ENCODE assay signal across 12 cellular contexts in the genomic region with DNA sequence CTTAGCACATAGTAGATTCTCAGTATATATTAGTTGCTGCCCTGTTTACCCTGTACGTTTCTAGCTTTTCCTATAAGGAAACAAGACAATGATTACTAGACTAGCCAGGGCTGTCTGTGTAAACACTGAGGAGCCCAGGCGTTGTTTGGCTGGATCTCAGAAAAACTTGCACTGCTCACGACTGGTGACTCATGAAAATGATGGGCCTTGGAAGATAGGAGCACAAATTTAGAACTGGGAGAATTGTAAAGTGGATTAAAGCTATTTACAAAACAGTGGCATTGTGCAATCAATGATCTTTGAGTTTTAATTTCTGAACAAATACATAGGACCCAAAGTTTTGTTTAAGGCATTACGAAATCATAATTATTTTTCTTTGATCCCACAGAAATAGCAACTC.
DNase-seq lines count a peak whose midpoint lies in the region; ATAC-seq, FAIRE-seq and TF ChIP-seq lines count a peak whose summit lies in the region.
"Had no signal": no experiment of that assay in that cellular context is flagged by ENCODE, and none has a peak within 500 bp of the region (broad histone marks: within the 10 kb centered on the region; RNA-seq: fewer than 3 reads in every experiment).

No MANE protein-coding gene starts in this region.

- POLR2A ChIA-PET in Caco-2 (lab: Charles Lee): no interaction called here

- no peak for TF ChIP-seq CTCF in Caco-2 (IDR thresholded peaks at IDR 0.05; ENCODE audit: insufficient read depth in 1 of 2, low read depth in 1 of 2, low read length in 1 of 2, severe bottlenecking in 1 of 2, unreplicated experiment in 1 of 2)
- TF ChIP-seq CTCF in heart right ventricle (IDR thresholded peaks at IDR 0.05): no peak
- TF ChIP-seq CTCF in psoas muscle (IDR thresholded peaks at IDR 0.05): no peak

- peaks cover 14% of the 10 kb centered on the region for H3K4me1 Mint-ChIP-seq in Caco-2 (ENCODE audit: low read depth, unreplicated experiment)
- H3K4me1 Mint-ChIP-seq: activated naive CD8-positive, alpha-beta T cell treated with anti-CD3 and anti-CD28 coated beads, Interleukin-2, amount 50 U/mL, for 24 hours had no signal

- H3K4me1 ChIP-seq in Caco-2 (peaks cover 12% of the 10 kb centered on the region), adipocyte (ENCODE audit: control insufficient read depth, insufficient read depth, low read length) (peaks cover 49% of the 10 kb centered on the region), heart right ventricle (peaks cover 0 to 22% (median 4%) of the 10 kb centered on the region in 9 donors), psoas muscle (no peaks in the 10 kb centered on the region)

- intact Hi-C loops in Caco-2 (cut with micrococcal nuclease; ENCODE audit: unreplicated experiment): loop anchor here (1.0 kb wide), 1 partner anchor 24 kb away; no protein-coding TSS in a partner anchor
- intact Hi-C loops in heart right ventricle (cut with DNase I): loop anchor here in 1 of 10 donors (10.0 kb wide), 1 partner anchor 192 kb away; no protein-coding TSS in a partner anchor
- intact Hi-C loops in psoas muscle (cut with DNase I): no loop called here

- H3K9me3 Mint-ChIP-seq in Caco-2 (ENCODE audit: unreplicated experiment): no peaks in the 10 kb centered on the region
- H3K9me3 Mint-ChIP-seq: activated naive CD8-positive, alpha-beta T cell treated with anti-CD3 and anti-CD28 coated beads, Interleukin-2, amount 50 U/mL, for 24 hours; stimulated activated memory B cell treated with anti-CD40 and anti-IgM and Interleukin-4, amounts not matched to agents 10 μg/mL and 1 μg/mL and 100 μg/mL, for 72 hours; T-helper 1 cell treated with Interleukin-12 subunit alpha and Interleukin-12 subunit beta and Interleukin-4 antibody, amounts not matched to agents 30 μg/mL and 1 μg/mL, for 36 hours had no signal

- no peaks in the 10 kb centered on the region for H3K27me3 Mint-ChIP-seq in Caco-2 (ENCODE audit: insufficient read depth, unreplicated experiment)
- H3K27me3 Mint-ChIP-seq: activated naive CD8-positive, alpha-beta T cell treated with anti-CD3 and anti-CD28 coated beads, Interleukin-2, amount 50 U/mL, for 24 hours; stimulated activated memory B cell treated with anti-CD40 and anti-IgM and Interleukin-4, amounts not matched to agents 10 μg/mL and 1 μg/mL and 100 μg/mL, for 72 hours had no signal

- BruUV-seq in Caco-2 (replicated peaks; lab: Mats Ljungman, UMichigan): no TSS peak

- WGBS in heart right ventricle, 2 donors: 34 to 41% methylated on average over 4 of the region's 4 CpGs
- WGBS in psoas muscle, 3 donors: 31 to 33% (median 33%) methylated on average over 4 of the region's 4 CpGs

- DNase-seq in Caco-2 (peak; percentile 68 to 70), adipocyte (ENCODE audit: low read depth) (peak; percentile 95), heart right ventricle (peak in 1 of 2 donors; percentile 49), psoas muscle (peak; percentile 29 to 55), NCI-H187 treated with DMSO at 0.1 percent for 48 hours (lab: John Stamatoyannopoulos, UW) (no peak), NCI-H2196 (lab: John Stamatoyannopoulos, UW; ENCODE audit: unreplicated experiment) (no peak), frontal cortex (ENCODE audit: low spot score in 2 of 2) (no peak)
- DNase-seq: activated naive CD8-positive, alpha-beta T cell treated with anti-CD3 and anti-CD28 coated beads, Interleukin-2, amount 50 U/mL, for 24 hours had no signal

- no peak overlapping the region for H3K4me3 Mint-ChIP-seq in Caco-2 (ENCODE audit: unreplicated experiment)
- H3K4me3 Mint-ChIP-seq: activated naive CD8-positive, alpha-beta T cell treated with anti-CD3 and anti-CD28 coated beads, Interleukin-2, amount 50 U/mL, for 24 hours; stimulated activated memory B cell treated with anti-CD40 and anti-IgM and Interleukin-4, amounts not matched to agents 10 μg/mL and 1 μg/mL and 100 μg/mL, for 72 hours; T-helper 1 cell treated with Interleukin-12 subunit alpha and Interleukin-12 subunit beta and Interleukin-4 antibody, amounts not matched to agents 30 μg/mL and 1 μg/mL, for 36 hours had no signal

- CTCF ChIA-PET in Caco-2 (lab: Charles Lee): interaction anchor here (0.7 to 1.2 kb wide), 4 partner anchors 281 to 360 kb away, joined by 3 read pairs; a partner anchor contains a TSS

- peak; percentile 65 to 92 (median 76) for ATAC-seq in heart right ventricle
- ATAC-seq in psoas muscle: peak in 3 of 4 donors; percentile 64 to 75 (median 65)
- no peak for ATAC-seq in GM19351 (IDR thresholded peaks at IDR 0.05; ENCODE audit: unreplicated experiment)
- ATAC-seq: activated naive CD8-positive, alpha-beta T cell treated with anti-CD3 and anti-CD28 coated beads, Interleukin-2, amount 50 U/mL, for 24 hours; stimulated activated memory B cell treated with anti-CD40 and anti-IgM and Interleukin-4, amounts not matched to agents 10 μg/mL and 1 μg/mL and 100 μg/mL, for 72 hours had no signal

- peak overlapping the region; percentile 80 for H3K9ac ChIP-seq in adipocyte (ENCODE audit: low read length)

- no peak for FAIRE-seq in frontal cortex (lab: Jason Lieb, UNC)
- FAIRE-seq: H54 had no signal

- H3K4me3 ChIP-seq in Caco-2 (ENCODE audit: low read depth, low read length): no peak overlapping the region
- peak overlapping the region; percentile 62 for H3K4me3 ChIP-seq in adipocyte (ENCODE audit: low read length)
- H3K4me3 ChIP-seq in heart right ventricle: no peak overlapping the region
- no peak overlapping the region for H3K4me3 ChIP-seq in psoas muscle

- H3K9me3 ChIP-seq in Caco-2: no peaks in the 10 kb centered on the region
- H3K9me3 ChIP-seq in adipocyte (ENCODE audit: control insufficient read depth, low read length): no peaks in the 10 kb centered on the region
- no peaks in the 10 kb centered on the region for H3K9me3 ChIP-seq in heart right ventricle
- no peaks in the 10 kb centered on the region for H3K9me3 ChIP-seq in psoas muscle

- H3K36me3 Mint-ChIP-seq in Caco-2 (ENCODE audit: insufficient read depth, unreplicated experiment): no peaks in the 10 kb centered on the region
- H3K36me3 Mint-ChIP-seq: stimulated activated memory B cell treated with anti-CD40 and anti-IgM and Interleukin-4, amounts not matched to agents 10 μg/mL and 1 μg/mL and 100 μg/mL, for 72 hours had no signal

- no peaks in the 10 kb centered on the region for H3K27me3 ChIP-seq in Caco-2 (replicated peaks; ENCODE audit: control insufficient read depth, insufficient read depth, low read length)
- no peaks in the 10 kb centered on the region for H3K27me3 ChIP-seq in adipocyte (replicated peaks; ENCODE audit: control insufficient read depth, insufficient read depth, low read length)
- no peaks in the 10 kb centered on the region for H3K27me3 ChIP-seq in heart right ventricle
- peaks cover 0 to 2% (median 0%) of the 10 kb centered on the region in 3 donors for H3K27me3 ChIP-seq in psoas muscle (ENCODE audit: insufficient read depth in 3 of 3, low read length in 2 of 3)

- no peak overlapping the region for H3K27ac Mint-ChIP-seq in Caco-2 (ENCODE audit: unreplicated experiment)
- H3K27ac Mint-ChIP-seq: activated naive CD8-positive, alpha-beta T cell treated with anti-CD3 and anti-CD28 coated beads, Interleukin-2, amount 50 U/mL, for 24 hours; stimulated activated memory B cell treated with anti-CD40 and anti-IgM and Interleukin-4, amounts not matched to agents 10 μg/mL and 1 μg/mL and 100 μg/mL, for 72 hours; T-helper 1 cell treated with Interleukin-12 subunit alpha and Interleukin-12 subunit beta and Interleukin-4 antibody, amounts not matched to agents 30 μg/mL and 1 μg/mL, for 36 hours had no signal

- H3K27ac ChIP-seq in heart right ventricle: peak overlapping the region in 3 of 10 donors; percentile 15 to 26 (median 24)
- H3K27ac ChIP-seq in psoas muscle: no peak overlapping the region

- no peaks in the 10 kb centered on the region for H3K36me3 ChIP-seq in Caco-2 (ENCODE audit: control insufficient read depth, insufficient read depth, low read length)
- H3K36me3 ChIP-seq in adipocyte (ENCODE audit: control insufficient read depth, insufficient read depth, low read length, severe bottlenecking): no peaks in the 10 kb centered on the region
- H3K36me3 ChIP-seq in heart right ventricle: no peaks in the 10 kb centered on the region
- no peaks in the 10 kb centered on the region for H3K36me3 ChIP-seq in psoas muscle (ENCODE audit: insufficient read depth in 1 of 2, low read depth in 1 of 2)

Comparison
In these comparisons a context has a peak if more than half of its experiments do, and no peak if none do; other contexts are left out.
1. DNase-seq: peak in Caco-2 (2 of 2), adipocyte (single experiment) and psoas muscle (2 of 2); none in NCI-H187 treated with DMSO at 0.1 percent for 48 hours (single experiment), NCI-H2196 (single experiment) and frontal cortex (0 of 2).